ENCODE assay signal across 27 cellular contexts in genomic region chrX:63919081-63919480, GRCh38.
"Had no signal": no experiment of that assay in that cellular context is flagged by ENCODE, and none has a peak within 500 bp of the region (broad histone marks: within the 10 kb centered on the region; RNA-seq: fewer than 3 reads in every experiment).

No MANE protein-coding gene starts in this region.

- FAIRE-seq: pancreas had no signal

- H3K4me1 ChIP-seq: left lung, lower lobe of right lung, pancreas, prostate gland, stomach, testis, thyroid gland, transverse colon, upper lobe of left lung, vagina had no signal

- H3K4me3 Mint-ChIP-seq: naive thymus-derived CD8-positive, alpha-beta T cell; nephron; neural crest cell; stimulated activated naive B cell treated with anti-CD40 and anti-IgM and Interleukin-4, amounts not matched to agents 10 μg/mL and 1 μg/mL and 100 μg/mL, for 72 hours had no signal

- H3K27ac Mint-ChIP-seq: naive thymus-derived CD8-positive, alpha-beta T cell; nephron; stimulated activated naive B cell treated with anti-CD40 and anti-IgM and Interleukin-4, amounts not matched to agents 10 μg/mL and 1 μg/mL and 100 μg/mL, for 72 hours had no signal

- H3K36me3 Mint-ChIP-seq: stimulated activated naive B cell treated with anti-CD40 and anti-IgM and Interleukin-4, amounts not matched to agents 10 μg/mL and 1 μg/mL and 100 μg/mL, for 72 hours had no signal

- H3K9me3 ChIP-seq: lower lobe of right lung, pancreas, prostate gland, testis, thyroid gland, transverse colon, vagina had no signal

- H3K4me3 ChIP-seq: hepatocyte, left lung, lower lobe of right lung, pancreas, prostate gland, skin epidermis, stomach, testis, thyroid gland, transverse colon, upper lobe of left lung, vagina had no signal

- H3K36me3 ChIP-seq: left lung, lower lobe of right lung, pancreas, prostate gland, stomach, thyroid gland, transverse colon, upper lobe of left lung, vagina had no signal

- H3K27ac ChIP-seq: hepatocyte, left lung, lower lobe of right lung, pancreas, prostate gland, skin epidermis, stomach, testis, thyroid gland, transverse colon, upper lobe of left lung, vagina had no signal

- H3K4me1 Mint-ChIP-seq: naive thymus-derived CD8-positive, alpha-beta T cell; nephron; neural crest cell; stimulated activated naive B cell treated with anti-CD40 and anti-IgM and Interleukin-4, amounts not matched to agents 10 μg/mL and 1 μg/mL and 100 μg/mL, for 72 hours had no signal

- H3K27me3 Mint-ChIP-seq: naive thymus-derived CD8-positive, alpha-beta T cell; stimulated activated naive B cell treated with anti-CD40 and anti-IgM and Interleukin-4, amounts not matched to agents 10 μg/mL and 1 μg/mL and 100 μg/mL, for 72 hours had no signal

- DNase-seq: kidney; left colon; left lung; lower lobe of right lung; naive thymus-derived CD8-positive, alpha-beta T cell; nucleus accumbens; pancreas; posterior cingulate gyrus; retina; right cardiac atrium; stimulated activated CD4-positive, alpha-beta T cell treated with anti-CD3 and anti-CD28 coated beads, Interleukin-12 subunit alpha, Interleukin-12 subunit beta, amount 100 ng/mL, for 4 hours; stimulated activated CD4-positive, alpha-beta T cell treated with anti-CD3 and anti-CD28 coated beads, Interleukin-15, amount 100 ng/mL, for 24 hours; stimulated activated CD4-positive, alpha-beta T cell treated with anti-CD3 and anti-CD28 coated beads, Interleukin-2, amount 100 ng/mL, for 24 hours; stimulated activated CD4-positive, alpha-beta T cell treated with anti-CD3 and anti-CD28 coated beads, Interleukin-4, amount 100 ng/mL, for 1 hour; stimulated activated naive B cell treated with anti-CD40 and anti-IgM and Interleukin-4, amounts not matched to agents 10 μg/mL and 1 μg/mL and 100 μg/mL, for 72 hours; stimulated activated naive CD8-positive, alpha-beta T cell treated with anti-CD3 and anti-CD28 coated beads, Interleukin-15, Interleukin-2, amounts not matched to agents 100 U/mL and 50 U/mL, for 24 hours; stomach; testis; thyroid gland; transverse colon; upper lobe of left lung had no signal

- H3K27me3 ChIP-seq: hepatocyte, left lung, stomach, testis, thyroid gland, transverse colon, upper lobe of left lung, vagina had no signal
